In the genomic region with DNA sequence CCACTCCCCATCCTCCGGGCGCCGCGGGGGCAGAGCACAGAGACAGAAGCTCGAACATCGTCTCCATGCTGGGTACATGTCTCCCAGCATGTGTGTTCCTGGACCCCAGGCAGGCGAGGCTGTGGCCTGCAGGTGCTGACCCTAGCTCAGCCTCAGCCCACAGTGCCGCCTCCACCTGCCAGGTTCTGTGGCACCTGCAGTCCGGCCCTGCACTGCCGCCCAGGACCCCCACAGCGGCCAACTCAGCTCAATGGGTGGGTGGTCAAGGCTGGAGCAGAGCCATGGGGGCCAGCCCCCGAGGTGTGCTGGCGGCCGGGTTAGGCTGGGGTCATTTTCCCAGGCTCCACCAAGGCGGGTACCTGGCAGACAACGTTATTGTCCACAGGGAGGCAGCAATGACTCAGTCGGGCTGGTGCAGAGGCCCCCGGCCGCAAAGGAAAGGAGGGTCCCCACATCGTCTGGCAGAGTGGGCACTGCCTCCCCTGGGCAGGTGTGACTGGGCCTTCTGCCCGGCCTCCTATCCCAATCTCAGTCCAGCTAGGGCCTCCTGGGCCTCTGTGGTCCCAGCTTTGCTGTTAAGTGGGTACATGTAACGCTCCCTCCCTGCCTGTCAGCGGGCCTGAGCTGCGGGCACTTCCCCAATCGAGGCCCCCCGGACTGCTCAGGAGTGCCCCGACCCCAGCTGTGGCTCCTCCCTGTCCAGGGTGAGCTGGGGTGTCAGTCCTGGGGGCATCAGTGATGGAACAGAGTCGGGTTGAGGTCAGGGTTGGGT, we compare ENCODE assay signal across 13 cellular contexts. TPM values are rescaled to one million over a fixed set of nuclear protein-coding genes. Genes with fewer than 3 reads are reported as not detected.
DNase-seq lines count a peak whose midpoint lies in the region; ATAC-seq, FAIRE-seq and TF ChIP-seq lines count a peak whose summit lies in the region.
"Had no signal": no experiment of that assay in that cellular context is flagged by ENCODE, and none has a peak within 500 bp of the region (broad histone marks: within the 10 kb centered on the region; RNA-seq: fewer than 3 reads in every experiment).

No MANE protein-coding gene starts in this region.

- no peak overlapping the region for H3K4me2 ChIP-seq in A549
- no peak overlapping the region for H3K4me2 ChIP-seq in keratinocyte (ENCODE audit: control insufficient read depth, extremely low read depth, insufficient read depth, low read depth, low read length)

- TF ChIP-seq POLR2A in A549 (IDR thresholded peaks at IDR 0.05; ENCODE audit: low read length): no peak

- H3K36me3 ChIP-seq in keratinocyte (ENCODE audit: control insufficient read depth in 2 of 2, extremely low read depth in 1 of 2, insufficient read depth in 2 of 2, low read length in 2 of 2): no peaks in the 10 kb centered on the region

- H3K9me3 ChIP-seq in A549 (no peaks in the 10 kb centered on the region), keratinocyte (ENCODE audit: control insufficient read depth, low read depth, low read length) (no peaks in the 10 kb centered on the region)

- no peaks in the 10 kb centered on the region for H3K79me2 ChIP-seq in keratinocyte (ENCODE audit: control insufficient read depth, insufficient read depth, low read length)

- CTCF ChIA-PET in A549 (lab: Yijun Ruan, JAX) (interaction anchor here (0.6 to 4.8 kb wide), 20 partner anchors 11 to 327 kb away, joined by 3 to 25 read pairs (median 4); no protein-coding TSS in a partner anchor), RWPE1 (lab: Yijun Ruan, JAX) (interaction anchor here (0.6 to 2.3 kb wide), 6 partner anchors 12 to 126 kb away, joined by 3 to 8 read pairs (median 4); no protein-coding TSS in a partner anchor)

- ATAC-seq in A549: no peak
- no peak for ATAC-seq in GM21529 (IDR thresholded peaks at IDR 0.05; ENCODE audit: unreplicated experiment)
- no peak for ATAC-seq in HG03457 (IDR thresholded peaks at IDR 0.05; ENCODE audit: unreplicated experiment)
- no peak for ATAC-seq in HG02885 (IDR thresholded peaks at IDR 0.05; ENCODE audit: poor library complexity, unreplicated experiment)

- peaks cover 19% of the 10 kb centered on the region for H3K27me3 ChIP-seq in keratinocyte (ENCODE audit: control insufficient read depth, extremely low read depth, insufficient read depth, low read length)

- dilution Hi-C loops in keratinocyte (cut with MboI; ENCODE audit: extremely low pct_ligation_motif_present, low sequenced_read_pairs): no loop called here

- H4K20me1 ChIP-seq in keratinocyte (ENCODE audit: control insufficient read depth, extremely low read depth, insufficient read depth, low read length): no peaks in the 10 kb centered on the region

- no peak overlapping the region for H3K9ac ChIP-seq in keratinocyte (ENCODE audit: control insufficient read depth, extremely low read depth, insufficient read depth, low read length)

- no peak for DNase-seq in A549 (ENCODE audit: low read depth in 1 of 2, low spot score in 1 of 2)
- no peak for DNase-seq in GM12865 (ENCODE audit: low read depth)
- DNase-seq in RWPE1 (ENCODE audit: low spot score): no peak
- DNase-seq in keratinocyte (ENCODE audit: low read depth, low spot score): no peak
- no peak for DNase-seq in DMS153 treated with DMSO at 0.1 percent for 48 hours (lab: John Stamatoyannopoulos, UW; ENCODE audit: unreplicated experiment)
- DNase-seq: activated naive CD4-positive, alpha-beta T cell treated with anti-CD3 and anti-CD28 coated beads, Interleukin-2, amount 50 U/mL, for 16 hours; effector memory CD8-positive, alpha-beta T cell; occipital lobe; stimulated activated CD4-positive, alpha-beta T cell treated with anti-CD3 and anti-CD28 coated beads, Interleukin-2, amount 100 ng/mL, for 48 hours had no signal

- peak; percentile 17 to 37; a peak in 3 of 5 replicates for TF ChIP-seq RAD21 in A549 (conservative IDR thresholded peaks at IDR 0.05 in 1 of 2, IDR thresholded peaks at IDR 0.05 in 1 of 2)

- 77% methylated on average over 14 of the region's 28 CpGs for WGBS in A549 (ENCODE audit: missing lambda C conversion rate)

- H3K4me3 ChIP-seq in A549 (no peak overlapping the region), GM12865 (ENCODE audit: low read depth, low read length) (no peak overlapping the region), keratinocyte (ENCODE audit: control insufficient read depth in 2 of 3, extremely low read depth in 1 of 3, insufficient read depth in 2 of 3, low read depth in 1 of 3, low read length in 3 of 3) (no peak overlapping the region)

- H3K27ac ChIP-seq in A549: no peak overlapping the region
- H3K27ac ChIP-seq in RWPE1: peak overlapping the region; percentile 5; the same call in 1 of the 2 replicates
- no peak overlapping the region for H3K27ac ChIP-seq in keratinocyte (ENCODE audit: control insufficient read depth, insufficient read depth, low read length)

- H3K4me1 ChIP-seq in A549: peaks cover 39% of the 10 kb centered on the region
- peaks cover 11% of the 10 kb centered on the region for H3K4me1 ChIP-seq in keratinocyte (ENCODE audit: control insufficient read depth, extremely low read depth, insufficient read depth, low read length)

- POLR2A ChIA-PET in A549 (lab: Yijun Ruan, JAX) (no interaction called here), RWPE1 (lab: Yijun Ruan, JAX; ENCODE audit: low non-redundant PET) (interaction anchor here (0.6 kb wide), 1 partner anchor 35 kb away, joined by 3 read pairs; no protein-coding TSS in a partner anchor)

- no peak overlapping the region for H2AFZ ChIP-seq in keratinocyte (ENCODE audit: control insufficient read depth, low read length)

- TF ChIP-seq CTCF in A549 (IDR thresholded peaks at IDR 0.05) (no peak; the same call in 2 of the 3 replicates), GM12865 (IDR thresholded peaks at IDR 0.05; ENCODE audit: insufficient read depth, low read depth, low read length, missing control alignments) (peak; percentile 16), RWPE1 (conservative IDR thresholded peaks at IDR 0.05; ENCODE audit: low read depth) (no peak), keratinocyte (optimal IDR thresholded peaks at IDR 0.05 in 1 of 3, IDR thresholded peaks at IDR 0.05 in 1 of 3, conservative IDR thresholded peaks at IDR 0.05 in 1 of 3; ENCODE audit: extremely low read depth in 1 of 3, insufficient read depth in 2 of 3, low read length in 3 of 3) (peak in 2 of 3 experiments; percentile 9 to 12)

- no peak for FAIRE-seq in A549 (lab: Jason Lieb, UNC)
- FAIRE-seq in keratinocyte (lab: Jason Lieb, UNC): no peak
- FAIRE-seq: GM18507 had no signal

- no peaks in the 10 kb centered on the region for H3K9me1 ChIP-seq in keratinocyte (ENCODE audit: control insufficient read depth, extremely low read depth, insufficient read depth, low read length)

- TF ChIP-seq EP300 in A549 (IDR thresholded peaks at IDR 0.05): no peak

TF ChIP-seq in A549, 52 proteins besides CTCF, POLR2A, EP300 and RAD21:
- no peak for TF ChIP-seq NFE2L2 (conservative IDR thresholded peaks at IDR 0.05; ENCODE audit: low read length)
- 0 out of 3 replicates have a peak, but pooled peaks have one; percentile 27 for TF ChIP-seq SMC3 (IDR thresholded peaks at IDR 0.05)

RNA-seq across cellular contexts. Expression of a gene that starts 20.2 kb away (rescaled TPM):
- polyA plus RNA-seq in A549 (2011; rRNA removed): 11.3 and 12.6 TPM in 2 replicates
- polyA plus RNA-seq in A549 (2012; cell fraction: cytosol; rRNA removed): 35.8 and 42.3 TPM in 2 replicates
- 67.4 and 72.4 TPM in 2 replicates for polyA plus RNA-seq in A549 (2012; cell fraction: nucleus; rRNA removed)
- polyA plus RNA-seq in A549 (2017; fragmentation: RNase III; extraction: RNeasy Plus Mini Kit Qiagen cat#74134 plus additional on column Dnase treatment): 27.8 to 31.3 TPM (median 30.7 TPM) in 3 replicates
- polyA minus RNA-seq in A549 (2011; rRNA and poly(A)+ RNA removed): 5.1 and 8.4 TPM in 2 replicates
- polyA plus RNA-seq in keratinocyte: 15.6 to 28.8 TPM (median 16.1 TPM) in 3 replicates
- 4.9 TPM for polyA plus RNA-seq in keratinocyte (2011; ENCODE audit: low read depth)
- polyA plus RNA-seq in keratinocyte (2011; cell fraction: cytosol; rRNA removed): 9.0 and 27.0 TPM in 2 replicates
- 9.5 and 12.3 TPM in 2 replicates for polyA plus RNA-seq in keratinocyte (2011; cell fraction: nucleus; rRNA removed)
- polyA plus RNA-seq in keratinocyte (2012; ENCODE audit: low replicate concordance): 19.5 and 34.9 TPM in 2 replicates
- 7.7 to 14.3 TPM (median 11.1 TPM) in 3 replicates for polyA minus RNA-seq in keratinocyte
- polyA minus RNA-seq in keratinocyte (2011; cell fraction: cytosol; rRNA and poly(A)+ RNA removed): 37.0 TPM
- 2.3 and 5.8 TPM in 2 replicates for polyA minus RNA-seq in keratinocyte (2011; cell fraction: nucleus; rRNA and poly(A)+ RNA removed)

RNA-seq across cellular contexts. Expression of a gene that starts 32.8 kb away (rescaled TPM):
- 4.8 and 5.9 TPM in 2 replicates for polyA plus RNA-seq in A549 (2011; rRNA removed)
- polyA plus RNA-seq in A549 (2012; cell fraction: cytosol; rRNA removed): 26.3 and 28.3 TPM in 2 replicates
- polyA plus RNA-seq in A549 (2012; cell fraction: nucleus; rRNA removed): 145 and 149 TPM in 2 replicates
- 20.4 to 26.8 TPM (median 22.5 TPM) in 3 replicates for polyA plus RNA-seq in A549 (2017; fragmentation: RNase III; extraction: RNeasy Plus Mini Kit Qiagen cat#74134 plus additional on column Dnase treatment)
- polyA minus RNA-seq in A549 (2011; rRNA and poly(A)+ RNA removed): 3.7 and 7.7 TPM in 2 replicates
- polyA plus RNA-seq in keratinocyte: 28.3 to 38.2 TPM (median 36.5 TPM) in 3 replicates
- 7.2 TPM for polyA plus RNA-seq in keratinocyte (2011; ENCODE audit: low read depth)
- 9.4 and 18.2 TPM in 2 replicates for polyA plus RNA-seq in keratinocyte (2011; cell fraction: cytosol; rRNA removed)
- 140 and 145 TPM in 2 replicates for polyA plus RNA-seq in keratinocyte (2011; cell fraction: nucleus; rRNA removed)
- 17.3 and 74.5 TPM in 2 replicates for polyA plus RNA-seq in keratinocyte (2012; ENCODE audit: low replicate concordance)
- polyA minus RNA-seq in keratinocyte: 48.0 to 72.7 TPM (median 66.2 TPM) in 3 replicates
- 39.1 TPM for polyA minus RNA-seq in keratinocyte (2011; cell fraction: cytosol; rRNA and poly(A)+ RNA removed)
- 141 and 154 TPM in 2 replicates for polyA minus RNA-seq in keratinocyte (2011; cell fraction: nucleus; rRNA and poly(A)+ RNA removed)

RNA-seq across cellular contexts. Expression of a gene that starts 47.0 kb away (rescaled TPM):
- polyA plus RNA-seq in A549 (2011; rRNA removed) (16.1 and 19.3 TPM in 2 replicates), A549 (2017; fragmentation: RNase III; extraction: RNeasy Plus Mini Kit Qiagen cat#74134 plus additional on column Dnase treatment) (31.3 to 33.9 TPM (median 33.6 TPM) in 3 replicates), keratinocyte (22.2 to 31.9 TPM (median 28.3 TPM) in 3 replicates)
- 30.1 and 33.4 TPM in 2 replicates for polyA plus RNA-seq in A549 (2012; cell fraction: cytosol; rRNA removed)
- 46.1 and 49.1 TPM in 2 replicates for polyA plus RNA-seq in A549 (2012; cell fraction: nucleus; rRNA removed)
- 21.5 and 21.8 TPM in 2 replicates for polyA minus RNA-seq in A549 (2011; rRNA and poly(A)+ RNA removed)
- polyA plus RNA-seq in keratinocyte (2011; ENCODE audit: low read depth): 13.2 TPM
- 16.7 and 24.8 TPM in 2 replicates for polyA plus RNA-seq in keratinocyte (2011; cell fraction: cytosol; rRNA removed)
- polyA plus RNA-seq in keratinocyte (2011; cell fraction: nucleus; rRNA removed): 26.6 and 27.7 TPM in 2 replicates
- 25.9 and 34.5 TPM in 2 replicates for polyA plus RNA-seq in keratinocyte (2012; ENCODE audit: low replicate concordance)
- polyA minus RNA-seq in keratinocyte: 25.7 to 27.9 TPM (median 26.1 TPM) in 3 replicates
- 32.8 TPM for polyA minus RNA-seq in keratinocyte (2011; cell fraction: cytosol; rRNA and poly(A)+ RNA removed)
- 6.7 and 8.5 TPM in 2 replicates for polyA minus RNA-seq in keratinocyte (2011; cell fraction: nucleus; rRNA and poly(A)+ RNA removed)

Comparison
In these comparisons a context has a peak if more than half of its experiments do, and no peak if none do; other contexts are left out.
1. CTCF ChIP-seq: peak in GM12865 (single experiment) and keratinocyte (2 of 3); none in A549 (single experiment) and RWPE1 (single experiment).